In the genomic region with DNA sequence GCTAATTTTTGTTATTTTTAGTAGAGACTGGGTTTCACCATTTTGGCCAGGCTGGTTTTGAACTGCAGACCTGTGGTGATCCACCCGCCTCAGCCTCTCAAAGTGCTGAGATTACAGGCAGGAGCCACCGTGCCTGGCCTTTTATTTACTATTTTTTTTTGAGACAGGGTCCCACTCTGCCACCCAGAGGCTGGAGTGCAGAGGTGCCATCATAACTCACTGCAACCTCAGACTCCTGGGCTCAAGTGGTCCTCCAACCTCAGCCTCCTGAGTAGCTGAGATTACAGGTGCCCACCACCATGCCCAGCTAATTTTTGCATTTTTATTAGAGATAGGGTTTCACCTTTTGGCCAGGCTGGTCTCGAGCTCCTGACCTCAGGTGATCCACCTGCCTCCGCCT, we compare ENCODE assay signal across 1 cellular context.
A peak's percentile ranks its signal among the peaks of the same experiment; 100 is the strongest.
TF ChIP-seq lines count a peak whose summit lies in the region.

No MANE protein-coding gene starts in this region.

TF ChIP-seq in A549, 52 proteins besides CTCF, POLR2A, EP300 and RAD21:
- peak; percentile 18; the same call in 1 of the 3 replicates for TF ChIP-seq SMC3 (IDR thresholded peaks at IDR 0.05)
